30 cellular contexts compared by ENCODE assay signal in the genomic region with DNA sequence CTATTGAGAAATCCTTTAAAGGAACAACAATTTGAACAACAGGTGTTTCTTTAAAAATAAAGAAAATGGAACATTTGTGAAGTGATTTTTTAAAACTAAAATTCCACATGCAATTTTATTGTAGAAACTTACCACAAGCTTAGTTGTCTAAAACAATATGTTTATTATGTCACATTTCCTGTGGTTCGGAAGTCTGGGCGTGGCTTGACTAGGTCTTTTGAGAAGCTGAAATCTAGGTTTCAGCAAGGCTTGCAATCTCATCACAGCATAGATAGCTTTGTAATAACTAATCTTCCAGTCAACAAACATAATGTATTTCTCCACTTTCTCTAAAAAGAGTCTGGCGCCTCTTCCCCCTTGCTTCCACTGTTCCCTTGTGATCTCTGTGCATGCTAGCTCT. TPM values are rescaled to one million over a fixed set of nuclear protein-coding genes. Genes with fewer than 3 reads are reported as not detected.
"Had no signal": no experiment of that assay in that cellular context is flagged by ENCODE, and none has a peak within 500 bp of the region (broad histone marks: within the 10 kb centered on the region; RNA-seq: fewer than 3 reads in every experiment).

No MANE protein-coding gene starts in this region.

- H3K4me3 Mint-ChIP-seq: activated CD4-positive, alpha-beta memory T cell treated with anti-CD3 and anti-CD28 coated beads for 36 hours; activated naive CD4-positive, alpha-beta T cell treated with anti-CD3 and anti-CD28 coated beads, Interleukin-2, amount 50 U/mL, for 24 hours; activated T-cell treated with anti-CD3 and anti-CD28 coated beads, Interleukin-2, amount 50 U/mL, for 24 hours; central memory CD8-positive, alpha-beta T cell; immature natural killer cell; nephron; T-helper 2 cell treated with Interferon-gamma antibody and Interleukin-4, amounts not matched to agents 5 μg/mL and 100 μg/mL, for 36 hours had no signal

- H3K27ac ChIP-seq: dorsolateral prefrontal cortex, gastroesophageal sphincter, suprapubic skin, tibial artery, upper lobe of right lung, VCaP had no signal

- H3K27me3 ChIP-seq: dorsolateral prefrontal cortex, gastroesophageal sphincter, spleen, suprapubic skin, tibial artery, upper lobe of right lung had no signal

- FAIRE-seq: bronchial epithelial cell, TTC549 had no signal

- H3K9me3 Mint-ChIP-seq: activated T-cell treated with anti-CD3 and anti-CD28 coated beads, Interleukin-2, amount 50 U/mL, for 24 hours; central memory CD8-positive, alpha-beta T cell; T-helper 2 cell treated with Interferon-gamma antibody and Interleukin-4, amounts not matched to agents 5 μg/mL and 100 μg/mL, for 36 hours had no signal

- H3K9me3 ChIP-seq: gastroesophageal sphincter, spleen, suprapubic skin, tibial artery, upper lobe of right lung had no signal

- ATAC-seq: gastroesophageal sphincter, right cardiac atrium, upper lobe of right lung had no signal

- DNase-seq: activated CD4-positive, alpha-beta memory T cell treated with anti-CD3 and anti-CD28 coated beads for 36 hours; activated CD4-positive, alpha-beta T cell treated with anti-CD3 and anti-CD28 coated beads for 48 hours; activated CD8-positive, alpha-beta memory T cell treated with anti-CD3 and anti-CD28 coated beads, Interleukin-2, amount 50 U/mL, for 4 hours; activated gamma-delta T cell treated with Interleukin-2 at 50 U/mL for 16 hours; activated T-cell treated with anti-CD3 and anti-CD28 coated beads, Interleukin-2, amount 50 U/mL, for 24 hours; dorsolateral prefrontal cortex; effector memory CD4-positive, alpha-beta T cell; erythroblast; head of caudate nucleus; hypothalamus; immature natural killer cell; kidney; posterior cingulate gyrus; right cardiac atrium; spleen; stimulated activated naive CD4-positive, alpha-beta T cell; T-helper 1 cell; tibial artery; upper lobe of right lung had no signal

- H3K4me1 Mint-ChIP-seq: activated naive CD4-positive, alpha-beta T cell treated with anti-CD3 and anti-CD28 coated beads, Interleukin-2, amount 50 U/mL, for 24 hours; central memory CD8-positive, alpha-beta T cell; nephron had no signal

- H3K36me3 Mint-ChIP-seq: activated CD4-positive, alpha-beta memory T cell treated with anti-CD3 and anti-CD28 coated beads for 36 hours; activated naive CD4-positive, alpha-beta T cell treated with anti-CD3 and anti-CD28 coated beads, Interleukin-2, amount 50 U/mL, for 24 hours; immature natural killer cell had no signal

- H3K36me3 ChIP-seq: gastroesophageal sphincter, spleen, suprapubic skin, tibial artery, upper lobe of right lung had no signal

- H3K27ac Mint-ChIP-seq: activated CD4-positive, alpha-beta memory T cell treated with anti-CD3 and anti-CD28 coated beads for 36 hours; activated naive CD4-positive, alpha-beta T cell treated with anti-CD3 and anti-CD28 coated beads, Interleukin-2, amount 50 U/mL, for 24 hours; activated T-cell treated with anti-CD3 and anti-CD28 coated beads, Interleukin-2, amount 50 U/mL, for 24 hours; immature natural killer cell; nephron; T-helper 2 cell treated with Interferon-gamma antibody and Interleukin-4, amounts not matched to agents 5 μg/mL and 100 μg/mL, for 36 hours had no signal

- H3K4me3 ChIP-seq: dorsolateral prefrontal cortex, gastroesophageal sphincter, lung, spleen, suprapubic skin, tibial artery, upper lobe of right lung had no signal

- H3K4me1 ChIP-seq: gastroesophageal sphincter, suprapubic skin, tibial artery, upper lobe of right lung had no signal

RNA-seq across cellular contexts. Expression of a gene that starts 27.0 kb away (rescaled TPM):
- total RNA-seq: activated CD4-positive, alpha-beta memory T cell treated with anti-CD3 and anti-CD28 coated beads for 36 hours; activated CD8-positive, alpha-beta memory T cell treated with anti-CD3 and anti-CD28 coated beads for 36 hours; bronchial epithelial cell had no signal
